Comparison of ENCODE assay signal across 14 cellular contexts in the genomic region with DNA sequence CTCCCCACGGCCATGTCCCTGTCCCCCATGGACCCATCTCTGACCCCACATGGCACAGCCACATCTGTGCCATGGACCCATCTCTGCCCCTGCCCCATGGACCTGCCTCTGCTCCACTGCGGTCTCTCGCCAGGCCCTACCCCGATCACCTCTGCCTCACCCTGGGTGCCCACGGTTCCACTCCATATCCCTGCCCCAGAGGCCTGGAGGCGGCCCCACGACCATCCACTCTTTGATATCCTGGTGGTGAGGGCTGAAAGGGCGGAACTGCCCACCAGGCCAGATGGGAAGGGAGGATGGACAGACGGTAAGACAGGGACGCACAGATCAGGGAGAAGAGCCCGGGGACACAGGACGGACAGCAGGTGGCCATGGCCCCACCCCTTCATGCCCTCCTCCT. TPM values are rescaled to one million over a fixed set of nuclear protein-coding genes. Genes with fewer than 3 reads are reported as not detected.
DNase-seq lines count a peak whose midpoint lies in the region; ATAC-seq and TF ChIP-seq lines count a peak whose summit lies in the region.
"Had no signal": no experiment of that assay in that cellular context is flagged by ENCODE, and none has a peak within 500 bp of the region (broad histone marks: within the 10 kb centered on the region; RNA-seq: fewer than 3 reads in every experiment).

No MANE protein-coding gene starts in this region.

- H3K4me3 ChIP-seq in left ventricle myocardium inferior (peak overlapping the region; percentile 17), urinary bladder (ENCODE audit: low read depth, low read length) (peak overlapping the region; percentile 19)
- H3K4me3 ChIP-seq: GM12878 had no signal

- CTCF ChIA-PET in activated CD8-positive, alpha-beta T cell treated with anti-CD3 and anti-CD28 coated beads for 36 hours (lab: Charles Lee): interaction anchor here (0.8 to 2.3 kb wide), 3 partner anchors 43 to 401 kb away, joined by 3 to 11 read pairs (median 4); partner anchors contain the start of gene ASF1B

- H3K27me3 ChIP-seq in left ventricle myocardium inferior (ENCODE audit: low read depth): peaks cover 45% of the 10 kb centered on the region

- H3K36me3 ChIP-seq in left ventricle myocardium inferior (peaks cover 40% of the 10 kb centered on the region), urinary bladder (ENCODE audit: insufficient read depth) (no peaks in the 10 kb centered on the region)

- H3K27me3 Mint-ChIP-seq in activated CD8-positive, alpha-beta T cell treated with anti-CD3 and anti-CD28 coated beads for 36 hours: peaks cover 15% of the 10 kb centered on the region
- H3K27me3 Mint-ChIP-seq in immature natural killer cell (ENCODE audit: low read depth in 3 of 3): peaks cover 3 to 32% (median 20%) of the 10 kb centered on the region in 3 donors

- peak overlapping the region; percentile 42 for H3K4me3 Mint-ChIP-seq in activated CD8-positive, alpha-beta T cell treated with anti-CD3 and anti-CD28 coated beads for 36 hours
- peak overlapping the region; percentile 27 to 73 (median 44) for H3K4me3 Mint-ChIP-seq in immature natural killer cell

- no peaks in the 10 kb centered on the region for H3K9me3 Mint-ChIP-seq in activated CD8-positive, alpha-beta T cell treated with anti-CD3 and anti-CD28 coated beads for 36 hours
- peaks cover 0 to 1% (median 0%) of the 10 kb centered on the region in 6 donors for H3K9me3 Mint-ChIP-seq in immature natural killer cell

- no peak for TF ChIP-seq CTCF in left ventricle myocardium inferior (IDR thresholded peaks at IDR 0.05; ENCODE audit: borderline replicate concordance)
- no peak for TF ChIP-seq CTCF in activated CD8-positive, alpha-beta T cell treated with anti-CD3 and anti-CD28 coated beads for 36 hours (IDR thresholded peaks at IDR 0.05)

- DNase-seq in left ventricle myocardium inferior: no peak
- DNase-seq in Right ventricle myocardium inferior (ENCODE audit: missing footprints): no peak
- DNase-seq in activated CD8-positive, alpha-beta T cell treated with anti-CD3 and anti-CD28 coated beads for 36 hours: no peak
- DNase-seq in immature natural killer cell: no peak
- no peak for DNase-seq in activated effector memory CD4-positive, alpha-beta T cell treated with anti-CD3 and anti-CD28 coated beads, Interleukin-2, amount 50 U/mL, for 16 hours
- DNase-seq in activated naive CD4-positive, alpha-beta T cell (lab: John Stamatoyannopoulos, UW): no peak
- DNase-seq: activated CD4-positive, CD25-positive, alpha-beta regulatory T cell treated with anti-CD3 and anti-CD28 coated beads, Interleukin-2, amount 50 U/mL, for 72 hours; aorta; foreskin keratinocyte had no signal

- peaks cover 1% of the 10 kb centered on the region for H3K36me3 Mint-ChIP-seq in activated CD8-positive, alpha-beta T cell treated with anti-CD3 and anti-CD28 coated beads for 36 hours (ENCODE audit: low read depth)
- H3K36me3 Mint-ChIP-seq in immature natural killer cell: peaks cover 0 to 3% (median 0%) of the 10 kb centered on the region in 3 donors

- no peak overlapping the region for H3K27ac Mint-ChIP-seq in activated CD8-positive, alpha-beta T cell treated with anti-CD3 and anti-CD28 coated beads for 36 hours
- H3K27ac Mint-ChIP-seq in immature natural killer cell: peak overlapping the region in 5 of 6 donors; percentile 42 to 92 (median 87)

- 42% methylated on average over 12 of the region's 12 CpGs for WGBS in urinary bladder

- H3K4me1 ChIP-seq in left ventricle myocardium inferior (peaks cover 55% of the 10 kb centered on the region), urinary bladder (ENCODE audit: insufficient read depth) (peaks cover 5% of the 10 kb centered on the region)
- H3K4me1 ChIP-seq: foreskin keratinocyte had no signal

- H3K27ac ChIP-seq in left ventricle myocardium inferior (replicated peaks): no peak overlapping the region
- no peak overlapping the region for H3K27ac ChIP-seq in urinary bladder (ENCODE audit: low read depth)
- H3K27ac ChIP-seq: C4-2B, foreskin keratinocyte had no signal

- ATAC-seq in Right ventricle myocardium inferior: no peak
- ATAC-seq in activated CD8-positive, alpha-beta T cell treated with anti-CD3 and anti-CD28 coated beads for 36 hours: no peak
- no peak for ATAC-seq in GM19397 (IDR thresholded peaks at IDR 0.05; ENCODE audit: unreplicated experiment)
- ATAC-seq: foreskin keratinocyte, GM12878 had no signal

- intact Hi-C loops in left ventricle myocardium inferior (cut with micrococcal nuclease) (no loop called here), Right ventricle myocardium inferior (cut with DNase I) (loop anchor here (10.0 kb wide), 1 partner anchor 330 kb away; no protein-coding TSS in a partner anchor)
- intact Hi-C loops in activated CD8-positive, alpha-beta T cell treated with anti-CD3 and anti-CD28 coated beads for 36 hours (cut with micrococcal nuclease): loop anchor here (5.0 kb wide), 1 partner anchor 43 kb away; the partner anchor contains the start of gene PKN1

- H3K4me1 Mint-ChIP-seq in activated CD8-positive, alpha-beta T cell treated with anti-CD3 and anti-CD28 coated beads for 36 hours (ENCODE audit: low read depth): peaks cover 34% of the 10 kb centered on the region
- peaks cover 28 to 47% of the 10 kb centered on the region in 2 donors for H3K4me1 Mint-ChIP-seq in immature natural killer cell

- no peaks in the 10 kb centered on the region for H3K9me3 ChIP-seq in left ventricle myocardium inferior (replicated peaks)

- POLR2A ChIA-PET in activated CD8-positive, alpha-beta T cell treated with anti-CD3 and anti-CD28 coated beads for 36 hours (lab: Charles Lee): interaction anchor here (0.9 kb wide), 1 partner anchor 57 kb away, joined by 4 read pairs; no protein-coding TSS in a partner anchor

RNA-seq across cellular contexts. Expression of gene PTGER1, which starts 0.3 kb away (rescaled TPM):
- not detected for total RNA-seq in left ventricle myocardium inferior
- total RNA-seq in Right ventricle myocardium inferior: not detected
- under 1 TPM; 0.43 TPM for total RNA-seq in activated CD8-positive, alpha-beta T cell treated with anti-CD3 and anti-CD28 coated beads for 36 hours
- polyA plus RNA-seq in immature natural killer cell: 1 to 10 TPM in 1 of 3 donors, under 1 TPM in 1, not detected in 1; 0.17 to 1.2 TPM
- total RNA-seq in urinary bladder: 4.1 TPM
- 1.6 TPM for polyA plus RNA-seq in urinary bladder
- total RNA-seq: foreskin keratinocyte, GM12878, skeletal muscle tissue had no signal
- polyA plus RNA-seq: aorta, foreskin keratinocyte, GM12878 had no signal

RNA-seq across cellular contexts. Expression of gene GIPC1, which starts 21.1 kb away (rescaled TPM):
- 45.5 TPM for total RNA-seq in left ventricle myocardium inferior
- total RNA-seq in Right ventricle myocardium inferior: 50.0 TPM
- total RNA-seq in activated CD8-positive, alpha-beta T cell treated with anti-CD3 and anti-CD28 coated beads for 36 hours: 10 to 100 TPM; 17.3 to 19.6 TPM
- 10 to 100 TPM; 42.0 to 49.0 (median 47.0) TPM for polyA plus RNA-seq in immature natural killer cell
- total RNA-seq in urinary bladder: 46.3 TPM
- polyA plus RNA-seq in urinary bladder: 98.8 TPM

RNA-seq across cellular contexts. Expression of gene PKN1, which starts 41.7 kb away (rescaled TPM):
- 129 TPM for total RNA-seq in left ventricle myocardium inferior
- 149 TPM for total RNA-seq in Right ventricle myocardium inferior
- total RNA-seq in activated CD8-positive, alpha-beta T cell treated with anti-CD3 and anti-CD28 coated beads for 36 hours: 100 to 1,000 TPM; 172 to 192 TPM
- 10 to 100 TPM; 74.3 to 94.6 (median 84.7) TPM for polyA plus RNA-seq in immature natural killer cell
- total RNA-seq in urinary bladder: 39.4 TPM
- 94.5 TPM for polyA plus RNA-seq in urinary bladder

RNA-seq across cellular contexts. Expression of gene DNAJB1, which starts 43.4 kb away (rescaled TPM):
- total RNA-seq in left ventricle myocardium inferior (48.7 TPM), Right ventricle myocardium inferior (46.9 TPM), urinary bladder (39.3 TPM)
- total RNA-seq in activated CD8-positive, alpha-beta T cell treated with anti-CD3 and anti-CD28 coated beads for 36 hours: 10 to 100 TPM; 52.0 to 59.6 TPM
- polyA plus RNA-seq in immature natural killer cell (100 to 1,000 TPM; 116 to 164 (median 120) TPM), urinary bladder (86.2 TPM)

RNA-seq across cellular contexts. Expression of gene TECR, which starts 54.6 kb away (rescaled TPM):
- total RNA-seq in left ventricle myocardium inferior: 69.3 TPM
- total RNA-seq in Right ventricle myocardium inferior: 77.4 TPM
- 10 to 100 TPM; 93.5 to 98.5 TPM for total RNA-seq in activated CD8-positive, alpha-beta T cell treated with anti-CD3 and anti-CD28 coated beads for 36 hours
- 100 to 1,000 TPM; 203 to 317 (median 289) TPM for polyA plus RNA-seq in immature natural killer cell
- total RNA-seq in urinary bladder: 17.6 TPM
- polyA plus RNA-seq in urinary bladder: 98.2 TPM
